Comparison of ENCODE assay signal across 12 cellular contexts in the genomic region with DNA sequence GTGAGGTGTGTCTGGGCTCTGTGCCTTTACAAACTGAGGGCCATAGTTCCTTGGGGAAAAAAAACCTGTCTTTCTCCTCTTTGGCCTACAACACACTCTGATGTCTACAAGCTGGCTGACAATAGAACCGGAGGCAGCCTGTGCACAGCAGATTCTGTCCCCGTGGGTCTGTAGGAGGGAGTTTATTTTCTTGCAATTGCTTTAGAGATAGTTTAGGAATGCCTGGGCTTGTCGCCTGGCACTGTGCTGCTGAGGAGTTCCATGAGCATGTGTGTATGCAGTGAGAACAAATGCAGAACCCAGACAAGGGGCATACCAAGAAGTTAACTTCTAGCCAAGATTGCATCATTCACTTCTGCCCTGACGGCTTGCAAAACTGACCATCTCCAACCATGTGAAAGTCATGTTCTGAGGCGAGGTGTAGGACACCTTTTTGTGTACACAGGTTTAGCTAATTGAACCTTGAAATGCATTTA. TPM values are rescaled to one million over a fixed set of nuclear protein-coding genes. Genes with fewer than 3 reads are reported as not detected.
DNase-seq lines count a peak whose midpoint lies in the region; ATAC-seq and TF ChIP-seq lines count a peak whose summit lies in the region.
"Had no signal": no experiment of that assay in that cellular context is flagged by ENCODE, and none has a peak within 500 bp of the region (broad histone marks: within the 10 kb centered on the region; RNA-seq: fewer than 3 reads in every experiment).

No MANE protein-coding gene starts in this region.

- no peak for ATAC-seq in HG02763 (IDR thresholded peaks at IDR 0.05; ENCODE audit: unreplicated experiment)

- peaks cover 20% of the 10 kb centered on the region for H3K4me1 Mint-ChIP-seq in neural progenitor cell
- H3K4me1 Mint-ChIP-seq: natural killer cell had no signal

- CTCF ChIA-PET in SK-N-SH (lab: Yijun Ruan, JAX) (interaction anchor here (0.6 to 2.4 kb wide), 2 partner anchors 11 to 25 kb away, joined by 3 to 6 read pairs; no protein-coding TSS in a partner anchor), HEK293T (lab: Yijun Ruan, JAX) (no interaction called here)

- TF ChIP-seq CTCF in AG09309 (IDR thresholded peaks at IDR 0.05; ENCODE audit: control insufficient read depth, insufficient read depth, low read depth, low read length, missing control alignments) (no peak), SK-N-SH (IDR thresholded peaks at IDR 0.05) (no peak), fibroblast of pulmonary artery (IDR thresholded peaks at IDR 0.05; ENCODE audit: low read length, missing control alignments) (no peak), neural progenitor cell (IDR thresholded peaks at IDR 0.05) (no peak)

- H3K27ac ChIP-seq in SK-N-SH (ENCODE audit: low read depth in 2 of 2, low read length in 1 of 2) (peak overlapping the region; percentile 73 to 76; a peak in 3 of 4 replicates), neural progenitor cell (peak overlapping the region; percentile 74)

- H3K9me2 ChIP-seq in SK-N-SH = no peaks in the 10 kb centered on the region

- DNase-seq in AG09309 (ENCODE audit: low read depth) = peak; percentile 82
- no peak for DNase-seq in SK-N-SH
- DNase-seq in fibroblast of pulmonary artery (ENCODE audit: low read depth) = peak; percentile 94
- no peak for DNase-seq in neural progenitor cell (ENCODE audit: low spot score)
- DNase-seq in HEK293T (ENCODE audit: extremely low spot score) = no peak
- no peak for DNase-seq in NCI-H187 treated with DMSO at 0.1 percent for 48 hours (lab: John Stamatoyannopoulos, UW)
- no peak for DNase-seq in cortex of kidney (lab: John Stamatoyannopoulos, UW)
- DNase-seq: activated T-cell treated with anti-CD3 and anti-CD28 coated beads, Interleukin-2, amount 50 U/mL, for 48 hours; CD4-positive, alpha-beta memory T cell; natural killer cell; NCI-H510A treated with DMSO at 0.1 percent for 48 hours had no signal

- H3K4me3 Mint-ChIP-seq in neural progenitor cell = no peak overlapping the region
- H3K4me3 Mint-ChIP-seq: CD4-positive, alpha-beta memory T cell; natural killer cell had no signal

- no peak overlapping the region for H3K27ac Mint-ChIP-seq in neural progenitor cell
- H3K27ac Mint-ChIP-seq: natural killer cell had no signal

- no peaks in the 10 kb centered on the region for H3K9me3 Mint-ChIP-seq in neural progenitor cell
- H3K9me3 Mint-ChIP-seq: CD4-positive, alpha-beta memory T cell; natural killer cell had no signal

- no peak overlapping the region for H3K4me3 ChIP-seq in AG09309 (ENCODE audit: control insufficient read depth, low read depth, low read length)
- H3K4me3 ChIP-seq in SK-N-SH (ENCODE audit: low read depth in 2 of 2, low read length in 1 of 2) = no peak overlapping the region
- H3K4me3 ChIP-seq in fibroblast of pulmonary artery (replicated peaks; ENCODE audit: low read depth, low read length) = no peak overlapping the region
- H3K4me3 ChIP-seq in neural progenitor cell = no peak overlapping the region

- no peaks in the 10 kb centered on the region for H3K27me3 ChIP-seq in SK-N-SH (ENCODE audit: insufficient read depth)
- H3K27me3 ChIP-seq in neural progenitor cell = no peaks in the 10 kb centered on the region

- H3K9ac ChIP-seq in SK-N-SH = no peak overlapping the region; the same call in 1 of the 2 replicates
- H3K9ac ChIP-seq in neural progenitor cell = no peak overlapping the region

- H3K4me1 ChIP-seq in SK-N-SH (ENCODE audit: control insufficient read depth in 1 of 2, insufficient read depth in 2 of 2, low read depth in 1 of 2, low read length in 1 of 2) = peaks cover 9 to 20% of the 10 kb centered on the region in 2 experiments; a peak in 3 of 4 replicates
- peaks cover 16% of the 10 kb centered on the region for H3K4me1 ChIP-seq in neural progenitor cell

- no peak for TF ChIP-seq EP300 in SK-N-SH (IDR thresholded peaks at IDR 0.05; ENCODE audit: borderline replicate concordance in 1 of 2, low read depth in 1 of 2, low read length in 1 of 2)

- WGBS in SK-N-SH (ENCODE audit: low lambda C conversion rate) = 90% methylated on average over 5 of the region's 5 CpGs

- H3K36me3 ChIP-seq in SK-N-SH (replicated peaks in 1 of 2; ENCODE audit: control insufficient read depth in 1 of 2, insufficient read depth in 2 of 2, low read length in 1 of 2) (peaks cover 79 to 85% of the 10 kb centered on the region in 2 experiments), neural progenitor cell (peaks cover 9% of the 10 kb centered on the region)

- H3F3A ChIP-seq in SK-N-SH (replicated peaks; ENCODE audit: insufficient read depth) (peaks cover 32% of the 10 kb centered on the region), neural progenitor cell (ENCODE audit: low read depth) (peaks cover 19% of the 10 kb centered on the region)

- H3K27me3 Mint-ChIP-seq in neural progenitor cell (ENCODE audit: insufficient read depth, low read depth) = no peaks in the 10 kb centered on the region
- H3K27me3 Mint-ChIP-seq: CD4-positive, alpha-beta memory T cell had no signal

- no peaks in the 10 kb centered on the region for H3K9me3 ChIP-seq in SK-N-SH
- no peaks in the 10 kb centered on the region for H3K9me3 ChIP-seq in neural progenitor cell (ENCODE audit: low read depth)

- H3K79me2 ChIP-seq in SK-N-SH (ENCODE audit: insufficient read depth) = no peaks in the 10 kb centered on the region
- no peaks in the 10 kb centered on the region for H3K79me2 ChIP-seq in neural progenitor cell (ENCODE audit: low read depth)

- H4K20me1 ChIP-seq in SK-N-SH (ENCODE audit: insufficient read depth) (no peaks in the 10 kb centered on the region), neural progenitor cell (ENCODE audit: low read depth) (no peaks in the 10 kb centered on the region)

- POLR2A ChIA-PET in SK-N-SH (lab: Yijun Ruan, JAX) (no interaction called here), HEK293T (lab: Yijun Ruan, JAX) (no interaction called here)

- no peak overlapping the region for H2AFZ ChIP-seq in SK-N-SH (ENCODE audit: low read depth)
- H2AFZ ChIP-seq in neural progenitor cell (replicated peaks) = no peak overlapping the region

- H3K36me3 Mint-ChIP-seq in neural progenitor cell = peaks cover 59% of the 10 kb centered on the region
- H3K36me3 Mint-ChIP-seq: natural killer cell had no signal

- H3K4me2 ChIP-seq in SK-N-SH (no peak overlapping the region), neural progenitor cell (no peak overlapping the region)

- no peak for TF ChIP-seq RAD21 in SK-N-SH (IDR thresholded peaks at IDR 0.05; ENCODE audit: low read length)

TF ChIP-seq in SK-N-SH, 30 proteins besides CTCF, POLR2A, EP300 and RAD21 (continues in another document):
- TF ChIP-seq IRF3 (IDR thresholded peaks at IDR 0.05; ENCODE audit: low read depth, low read length) = no peak

TF ChIP-seq in HEK293T, 16 proteins besides CTCF, POLR2A, EP300 and RAD21:
- no peak for TF ChIP-seq NFRKB (IDR thresholded peaks at IDR 0.05)
- TF ChIP-seq CTBP1 (IDR thresholded peaks at IDR 0.05; ENCODE audit: borderline replicate concordance) = no peak
- no peak for TF ChIP-seq FOXK2 (IDR thresholded peaks at IDR 0.05)
- no peak for TF ChIP-seq HDGF (IDR thresholded peaks at IDR 0.05; ENCODE audit: borderline replicate concordance)
- TF ChIP-seq, protein P1, sequence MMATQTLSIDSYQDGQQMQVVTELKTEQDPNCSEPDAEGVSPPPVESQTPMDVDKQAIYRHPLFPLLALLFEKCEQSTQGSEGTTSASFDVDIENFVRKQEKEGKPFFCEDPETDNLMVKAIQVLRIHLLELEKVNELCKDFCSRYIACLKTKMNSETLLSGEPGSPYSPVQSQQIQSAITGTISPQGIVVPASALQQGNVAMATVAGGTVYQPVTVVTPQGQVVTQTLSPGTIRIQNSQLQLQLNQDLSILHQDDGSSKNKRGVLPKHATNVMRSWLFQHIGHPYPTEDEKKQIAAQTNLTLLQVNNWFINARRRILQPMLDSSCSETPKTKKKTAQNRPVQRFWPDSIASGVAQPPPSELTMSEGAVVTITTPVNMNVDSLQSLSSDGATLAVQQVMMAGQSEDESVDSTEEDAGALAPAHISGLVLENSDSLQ (IDR thresholded peaks at IDR 0.05) = no peak
- TF ChIP-seq TARDBP (IDR thresholded peaks at IDR 0.05) = no peak
- no peak for TF ChIP-seq L3MBTL2 (conservative IDR thresholded peaks at IDR 0.05)
- no peak for TF ChIP-seq ZNF384 (IDR thresholded peaks at IDR 0.05)
- no peak for TF ChIP-seq ELF4 (IDR thresholded peaks at IDR 0.05)
- no peak for TF ChIP-seq SUZ12 (IDR thresholded peaks at IDR 0.05)
- TF ChIP-seq FOXM1 (IDR thresholded peaks at IDR 0.05; ENCODE audit: borderline replicate concordance) = no peak
- TF ChIP-seq BHLHE40 (IDR thresholded peaks at IDR 0.05; ENCODE audit: borderline replicate concordance) = no peak

RNA-seq across cellular contexts. Expression of gene CCNI, which starts 54.1 kb away (rescaled TPM):
- 56.8 and 61.8 TPM in 2 replicates for polyA plus RNA-seq in SK-N-SH (2012; rRNA removed)
- 79.8 and 82.4 TPM in 2 replicates for polyA plus RNA-seq in SK-N-SH (2012; cell fraction: cytosol; rRNA removed)
- polyA plus RNA-seq in SK-N-SH (2012; cell fraction: nucleus; rRNA removed) = 15.0 and 31.1 TPM in 2 replicates
- total RNA-seq in neural progenitor cell (ENCODE audit: low replicate concordance) = 425 and 511 TPM in 2 replicates

Comparison
In these comparisons a context has a peak if more than half of its experiments do, and no peak if none do; other contexts are left out.
1. DNase-seq: peak in AG09309 (single experiment) and fibroblast of pulmonary artery (single experiment); none in SK-N-SH (single experiment), neural progenitor cell (single experiment), HEK293T (single experiment), NCI-H187 treated with DMSO at 0.1 percent for 48 hours (single experiment) and cortex of kidney (single experiment).